ENCODE assay signal across 21 cellular contexts in genomic region chr2:109700680-109701274, GRCh38.
DNase-seq lines count a peak whose midpoint lies in the region; ATAC-seq and TF ChIP-seq lines count a peak whose summit lies in the region.
"Had no signal": no experiment of that assay in that cellular context is flagged by ENCODE, and none has a peak within 500 bp of the region (broad histone marks: within the 10 kb centered on the region; RNA-seq: fewer than 3 reads in every experiment).

No MANE protein-coding gene starts in this region.

- H3K79me2 ChIP-seq in mesendoderm (ENCODE audit: control insufficient read depth, insufficient read depth, low read length) (no peaks in the 10 kb centered on the region), smooth muscle cell (ENCODE audit: low read depth) (no peaks in the 10 kb centered on the region)

- H3K4ac ChIP-seq in mesendoderm (ENCODE audit: low read depth, low read length), result peak overlapping the region; percentile 64

- H3K9ac ChIP-seq in HUES48 (ENCODE audit: low read depth, low read length) (no peak overlapping the region; the same call in 1 of the 2 replicates), colonic mucosa (ENCODE audit: low read depth in 2 of 2, low read length in 2 of 2) (peak overlapping the region in 1 of 2 donors; percentile 78), mesendoderm (ENCODE audit: low read length) (peak overlapping the region; percentile 37), smooth muscle cell (ENCODE audit: low read depth) (no peak overlapping the region)

- H3K4me3 ChIP-seq in HUES48 (ENCODE audit: low read depth, low read length) (no peak overlapping the region; the same call in 1 of the 2 replicates), colonic mucosa (no peak overlapping the region), mesendoderm (ENCODE audit: low read length) (no peak overlapping the region), smooth muscle cell (no peak overlapping the region), uterus (no peak overlapping the region)
- H3K4me3 ChIP-seq: MG63, pancreas had no signal

- peak overlapping the region; percentile 93 for H2BK5ac ChIP-seq in mesendoderm (ENCODE audit: low read length)

- H3K18ac ChIP-seq in mesendoderm (ENCODE audit: low read length), result peak overlapping the region; percentile 0

- WGBS in mesendoderm (ENCODE audit: extremely low coverage, insufficient coverage, low lambda C conversion rate), result no CpG with 5 or more reads among the region's 11 CpGs
- 77% methylated on average over 11 of the region's 11 CpGs for WGBS in smooth muscle cell (ENCODE audit: low lambda C conversion rate)

- peak overlapping the region; percentile 71 for H3K56ac ChIP-seq in mesendoderm (ENCODE audit: low read length)

- DNase-seq in colonic mucosa (no peak), mesendoderm (peak; percentile 55), smooth muscle cell (lab: John Stamatoyannopoulos, UW; ENCODE audit: unreplicated experiment) (no peak), uterus (no peak), GDM1 (lab: John Stamatoyannopoulos, UW) (no peak)
- DNase-seq in activated T-helper 2 cell treated with anti-CD3 and anti-CD28 coated beads, Interferon-gamma antibody, Interleukin-2, Interleukin-4, amounts not matched to agents 10 μg/mL and 5 μg/mL and 100 μg/mL, durations not matched to agents 14 hours and 24 hours and 36 hours (ENCODE audit: low spot score), result no peak
- DNase-seq: ACHN; activated CD4-positive, alpha-beta T cell treated with anti-CD3 and anti-CD28 coated beads for 1 hour; activated naive CD8-positive, alpha-beta T cell treated with anti-CD3 and anti-CD28 coated beads, Interleukin-2, amount 10 ng/mL, durations not matched to agents 7 days and 5 days; activated T-cell treated with anti-CD3 and anti-CD28 coated beads, Interleukin-2, amount 50 U/mL, for 72 hours; brain microvascular endothelial cell; C1 segment of cervical spinal cord; foreskin melanocyte; left cardiac atrium; MG63; NCI-H1694; pancreas; stimulated activated CD4-positive, alpha-beta T cell treated with anti-CD3 and anti-CD28 coated beads, Interleukin-4, amount 100 ng/mL, for 24 hours had no signal

- H3K27me3 Mint-ChIP-seq in activated T-helper 2 cell treated with anti-CD3 and anti-CD28 coated beads, Interferon-gamma antibody, Interleukin-2, Interleukin-4, amounts not matched to agents 10 μg/mL and 5 μg/mL and 100 μg/mL, durations not matched to agents 14 hours and 24 hours and 36 hours (ENCODE audit: low read depth), result peaks cover 11% of the 10 kb centered on the region

- H3K9me3 ChIP-seq in HUES48 (ENCODE audit: control insufficient read depth, insufficient read depth, low read length), result no peaks in the 10 kb centered on the region
- no peaks in the 10 kb centered on the region for H3K9me3 ChIP-seq in colonic mucosa
- H3K9me3 ChIP-seq in smooth muscle cell (replicated peaks; ENCODE audit: low read depth), result no peaks in the 10 kb centered on the region
- H3K9me3 ChIP-seq in uterus, result no peaks in the 10 kb centered on the region
- H3K9me3 ChIP-seq: MG63, pancreas had no signal

- no peak for TF ChIP-seq POLR2A in uterus (IDR thresholded peaks at IDR 0.05)

- no peak overlapping the region for H3K4me3 Mint-ChIP-seq in activated T-helper 2 cell treated with anti-CD3 and anti-CD28 coated beads, Interferon-gamma antibody, Interleukin-2, Interleukin-4, amounts not matched to agents 10 μg/mL and 5 μg/mL and 100 μg/mL, durations not matched to agents 14 hours and 24 hours and 36 hours (ENCODE audit: low read depth)
- H3K4me3 Mint-ChIP-seq: activated naive CD8-positive, alpha-beta T cell treated with anti-CD3 and anti-CD28 coated beads, Interleukin-2, amount 10 ng/mL, durations not matched to agents 7 days and 5 days; activated T-cell treated with anti-CD3 and anti-CD28 coated beads, Interleukin-2, amount 50 U/mL, for 72 hours; dendritic cell treated with granulocyte-macrophage colony-stimulating factor and Interleukin-4, amounts not matched to agents 40 ng/mL and 50 ng/mL, for 4 days had no signal

- intact Hi-C loops in colonic mucosa (cut with DNase I), result no loop called here
- intact Hi-C loops in activated T-helper 2 cell treated with anti-CD3 and anti-CD28 coated beads, Interferon-gamma antibody, Interleukin-2, Interleukin-4, amounts not matched to agents 10 μg/mL and 5 μg/mL and 100 μg/mL, durations not matched to agents 14 hours and 24 hours and 36 hours (cut with micrococcal nuclease), result no loop called here
- intact Hi-C loops in uterus (cut with DNase I; ENCODE audit: low total_unique reads), result no loop called here

- H2BK15ac ChIP-seq in mesendoderm (replicated peaks; ENCODE audit: low read depth), result no peak overlapping the region

- H3K4me2 ChIP-seq in mesendoderm (ENCODE audit: low read length), result no peak overlapping the region
- no peak overlapping the region for H3K4me2 ChIP-seq in smooth muscle cell

- no peak for ATAC-seq in GM18498 (IDR thresholded peaks at IDR 0.05; ENCODE audit: unreplicated experiment)
- ATAC-seq: activated T-cell treated with anti-CD3 and anti-CD28 coated beads, Interleukin-2, amount 50 U/mL, for 72 hours; left cardiac atrium; pancreas had no signal

- H4K8ac ChIP-seq in mesendoderm (ENCODE audit: low read depth, low read length), result no peak overlapping the region

- H3K27ac Mint-ChIP-seq in activated T-helper 2 cell treated with anti-CD3 and anti-CD28 coated beads, Interferon-gamma antibody, Interleukin-2, Interleukin-4, amounts not matched to agents 10 μg/mL and 5 μg/mL and 100 μg/mL, durations not matched to agents 14 hours and 24 hours and 36 hours, result no peak overlapping the region
- H3K27ac Mint-ChIP-seq: activated naive CD8-positive, alpha-beta T cell treated with anti-CD3 and anti-CD28 coated beads, Interleukin-2, amount 10 ng/mL, durations not matched to agents 7 days and 5 days; activated T-cell treated with anti-CD3 and anti-CD28 coated beads, Interleukin-2, amount 50 U/mL, for 72 hours; dendritic cell treated with granulocyte-macrophage colony-stimulating factor and Interleukin-4, amounts not matched to agents 40 ng/mL and 50 ng/mL, for 4 days had no signal

- TF ChIP-seq CTCF in colonic mucosa (IDR thresholded peaks at IDR 0.05) (no peak), smooth muscle cell (IDR thresholded peaks at IDR 0.05; ENCODE audit: borderline replicate concordance, insufficient read depth, poor library complexity, severe bottlenecking) (no peak), uterus (IDR thresholded peaks at IDR 0.05) (no peak)

- no peaks in the 10 kb centered on the region for H3K79me1 ChIP-seq in mesendoderm (ENCODE audit: low read length)

- peak overlapping the region; percentile 35 for H3K27ac ChIP-seq in HUES48 (ENCODE audit: low read depth, low read length)
- peak overlapping the region; percentile 85 for H3K27ac ChIP-seq in colonic mucosa
- peak overlapping the region; percentile 8 for H3K27ac ChIP-seq in mesendoderm (ENCODE audit: low read depth, low read length)
- peak overlapping the region; percentile 91 for H3K27ac ChIP-seq in smooth muscle cell (ENCODE audit: low read depth)
- peak overlapping the region in 1 of 2 donors; percentile 41 for H3K27ac ChIP-seq in uterus
- H3K27ac ChIP-seq: brain microvascular endothelial cell had no signal

- peaks cover 8% of the 10 kb centered on the region for H3F3A ChIP-seq in smooth muscle cell (ENCODE audit: low read depth)

- no peak overlapping the region for H4K5ac ChIP-seq in mesendoderm (ENCODE audit: low read length)

- H3K4me1 ChIP-seq in HUES48 (ENCODE audit: control insufficient read depth, insufficient read depth, low read length) (peaks cover 36% of the 10 kb centered on the region), colonic mucosa (peaks cover 7% of the 10 kb centered on the region), mesendoderm (ENCODE audit: control insufficient read depth, low read depth, low read length) (peaks cover 24% of the 10 kb centered on the region), smooth muscle cell (ENCODE audit: low read depth) (peaks cover 27% of the 10 kb centered on the region), uterus (no peaks in the 10 kb centered on the region)

- H2AK5ac ChIP-seq in mesendoderm (ENCODE audit: low read length), result peak overlapping the region; percentile 71

- no peaks in the 10 kb centered on the region for H3K36me3 ChIP-seq in HUES48 (ENCODE audit: control insufficient read depth, insufficient read depth, low read length)
- no peaks in the 10 kb centered on the region for H3K36me3 ChIP-seq in colonic mucosa
- H3K36me3 ChIP-seq in mesendoderm (ENCODE audit: control insufficient read depth, insufficient read depth, low read length), result no peaks in the 10 kb centered on the region
- no peaks in the 10 kb centered on the region for H3K36me3 ChIP-seq in smooth muscle cell (ENCODE audit: low read depth)
- no peaks in the 10 kb centered on the region for H3K36me3 ChIP-seq in uterus
- H3K36me3 ChIP-seq: brain microvascular endothelial cell, MG63, pancreas had no signal

- H3K36me3 Mint-ChIP-seq in activated T-helper 2 cell treated with anti-CD3 and anti-CD28 coated beads, Interferon-gamma antibody, Interleukin-2, Interleukin-4, amounts not matched to agents 10 μg/mL and 5 μg/mL and 100 μg/mL, durations not matched to agents 14 hours and 24 hours and 36 hours (ENCODE audit: low read depth), result no peaks in the 10 kb centered on the region
- H3K36me3 Mint-ChIP-seq: activated naive CD8-positive, alpha-beta T cell treated with anti-CD3 and anti-CD28 coated beads, Interleukin-2, amount 10 ng/mL, durations not matched to agents 7 days and 5 days had no signal

- no peaks in the 10 kb centered on the region for H3K9me3 Mint-ChIP-seq in activated T-helper 2 cell treated with anti-CD3 and anti-CD28 coated beads, Interferon-gamma antibody, Interleukin-2, Interleukin-4, amounts not matched to agents 10 μg/mL and 5 μg/mL and 100 μg/mL, durations not matched to agents 14 hours and 24 hours and 36 hours
- H3K9me3 Mint-ChIP-seq: activated naive CD8-positive, alpha-beta T cell treated with anti-CD3 and anti-CD28 coated beads, Interleukin-2, amount 10 ng/mL, durations not matched to agents 7 days and 5 days; activated T-cell treated with anti-CD3 and anti-CD28 coated beads, Interleukin-2, amount 50 U/mL, for 72 hours; dendritic cell treated with granulocyte-macrophage colony-stimulating factor and Interleukin-4, amounts not matched to agents 40 ng/mL and 50 ng/mL, for 4 days had no signal

- no peaks in the 10 kb centered on the region for H4K20me1 ChIP-seq in smooth muscle cell (ENCODE audit: low read depth)

- peaks cover 5% of the 10 kb centered on the region for H3K4me1 Mint-ChIP-seq in activated T-helper 2 cell treated with anti-CD3 and anti-CD28 coated beads, Interferon-gamma antibody, Interleukin-2, Interleukin-4, amounts not matched to agents 10 μg/mL and 5 μg/mL and 100 μg/mL, durations not matched to agents 14 hours and 24 hours and 36 hours (ENCODE audit: low read depth)
- H3K4me1 Mint-ChIP-seq: activated naive CD8-positive, alpha-beta T cell treated with anti-CD3 and anti-CD28 coated beads, Interleukin-2, amount 10 ng/mL, durations not matched to agents 7 days and 5 days had no signal

- H3K27me3 ChIP-seq in HUES48 (ENCODE audit: control insufficient read depth, insufficient read depth, low read length) (no peaks in the 10 kb centered on the region), colonic mucosa (no peaks in the 10 kb centered on the region), mesendoderm (ENCODE audit: insufficient read depth, low read length, poor library complexity) (no peaks in the 10 kb centered on the region), smooth muscle cell (ENCODE audit: low read depth) (no peaks in the 10 kb centered on the region), uterus (no peaks in the 10 kb centered on the region)
- H3K27me3 ChIP-seq: brain microvascular endothelial cell, MG63, pancreas had no signal

- H2BK120ac ChIP-seq in mesendoderm (ENCODE audit: low read depth, low read length), result no peak overlapping the region

- H3K23ac ChIP-seq in mesendoderm (ENCODE audit: low read length), result no peak overlapping the region

- no peak overlapping the region for H2AFZ ChIP-seq in smooth muscle cell (ENCODE audit: low read depth)
